In genomic region chr1:119140177-119141019, GRCh38 we compare ENCODE assay signal across 1 cellular context.
A peak's percentile ranks its signal among the peaks of the same experiment; 100 is the strongest.
TF ChIP-seq lines count a peak whose summit lies in the region.

Gene WARS2 (minus strand): TSS chr1:119140653. CDS start chr1:119140644, 9 bp downstream.

TF ChIP-seq in K562, 482 proteins besides CTCF, POLR2A, EP300 and RAD21 (continued from another document and continues in another):
- no peak for TF ChIP-seq ZNF280A (IDR thresholded peaks at IDR 0.05; ENCODE audit: low read depth, partially characterized antibody)
- TF ChIP-seq XRCC3 (IDR thresholded peaks at IDR 0.05), result no peak
- TF ChIP-seq ZNF407 (IDR thresholded peaks at IDR 0.05; ENCODE audit: low read depth), result no peak
- no peak for TF ChIP-seq USF2 (CRISPR knock-in tag; IDR thresholded peaks at IDR 0.05)
- TF ChIP-seq GTF2A2 (tag; IDR thresholded peaks at IDR 0.05), result no peak
- no peak for TF ChIP-seq MIER1 (IDR thresholded peaks at IDR 0.05; ENCODE audit: low read depth)
- no peak; the same call in 1 of the 2 replicates for TF ChIP-seq NCOR1 (IDR thresholded peaks at IDR 0.05)
- no peak for TF ChIP-seq XRCC5 (IDR thresholded peaks at IDR 0.05; ENCODE audit: low read depth, low read length)
- TF ChIP-seq COPS2 (conservative IDR thresholded peaks at IDR 0.05), result no peak
- TF ChIP-seq HBP1 (CRISPR knock-in tag; IDR thresholded peaks at IDR 0.05), result peak; percentile 76; the same call in 1 of the 2 replicates
- peak; percentile 78 for TF ChIP-seq GTF2F1 (IDR thresholded peaks at IDR 0.05; ENCODE audit: low read depth, low read length)
- no peak for TF ChIP-seq ZNF586 (CRISPR knock-in tag; conservative IDR thresholded peaks at IDR 0.05)
- no peak for TF ChIP-seq BRF1 (IDR thresholded peaks at IDR 0.05; ENCODE audit: borderline replicate concordance, extremely low read depth, insufficient read length)
- TF ChIP-seq ELF4 (CRISPR knock-in tag; IDR thresholded peaks at IDR 0.05), result peak; percentile 82; the same call in 1 of the 2 replicates
- peak; percentile 88 for TF ChIP-seq SETDB1 (IDR thresholded peaks at IDR 0.05; ENCODE audit: low read length)
- no peak for TF ChIP-seq U2AF2 (optimal IDR thresholded peaks at IDR 0.05; ENCODE audit: low read depth, low read length)
- no peak for TF ChIP-seq EWSR1 (IDR thresholded peaks at IDR 0.05; ENCODE audit: borderline replicate concordance, low read depth, partially characterized antibody)
- peak; percentile 93 for TF ChIP-seq PHF20 (IDR thresholded peaks at IDR 0.05; ENCODE audit: partially characterized antibody)
- TF ChIP-seq ZBTB2 (IDR thresholded peaks at IDR 0.05), result peak; percentile 97
- TF ChIP-seq RNF2 (IDR thresholded peaks at IDR 0.05), result peak; percentile 43; the same call in 1 of the 2 replicates
- TF ChIP-seq STAT5A (IDR thresholded peaks at IDR 0.05; ENCODE audit: borderline replicate concordance, low read length), result no peak
- no peak for TF ChIP-seq ZNF140 (CRISPR knock-in tag; IDR thresholded peaks at IDR 0.05)
- TF ChIP-seq ZNF644 (tag; IDR thresholded peaks at IDR 0.05; ENCODE audit: low read depth), result 0 out of 2 replicates have a peak, but pooled peaks have one; percentile 78
- peak; percentile 25; the same call in 1 of the 2 replicates for TF ChIP-seq CREB5 (CRISPR knock-in tag; IDR thresholded peaks at IDR 0.05)
- TF ChIP-seq RFX5 (IDR thresholded peaks at IDR 0.05; ENCODE audit: low read depth, low read length), result peak; percentile 45; the same call in 1 of the 2 replicates
- no peak for TF ChIP-seq ZNF431 (CRISPR knock-in tag; IDR thresholded peaks at IDR 0.05)
- no peak for TF ChIP-seq SMARCB1 (IDR thresholded peaks at IDR 0.05; ENCODE audit: insufficient read length, low read depth)
- peak in 1 of 2 experiments; percentile 91; a peak in 2 of 4 replicates for TF ChIP-seq CSDE1 (IDR thresholded peaks at IDR 0.05)
- no peak for TF ChIP-seq ZNF740 (CRISPR knock-in tag; IDR thresholded peaks at IDR 0.05)
- TF ChIP-seq ZNF740 (tag; IDR thresholded peaks at IDR 0.05), result no peak
- peak; percentile 72 for TF ChIP-seq CGGBP1 (CRISPR knock-in tag; IDR thresholded peaks at IDR 0.05)
- no peak for TF ChIP-seq ZFPM2 (CRISPR knock-in tag; IDR thresholded peaks at IDR 0.05)
- no peak for TF ChIP-seq EZH2 (IDR thresholded peaks at IDR 0.05; ENCODE audit: borderline replicate concordance, low read depth, low read length)
- peak; percentile 3 to 47; a peak in 3 of 4 replicates for TF ChIP-seq RCOR1 (IDR thresholded peaks at IDR 0.05; ENCODE audit: borderline replicate concordance in 1 of 2, low read depth in 2 of 2, low read length in 2 of 2)
- peak; percentile 43; the same call in 1 of the 2 replicates for TF ChIP-seq NFE2 (IDR thresholded peaks at IDR 0.05; ENCODE audit: low read depth)
- TF ChIP-seq RERE (CRISPR knock-in tag; IDR thresholded peaks at IDR 0.05; ENCODE audit: borderline replicate concordance), result no peak
- peak; percentile 70 for TF ChIP-seq CCNT2 (IDR thresholded peaks at IDR 0.05; ENCODE audit: borderline replicate concordance, extremely low read depth, insufficient read length, low read depth, low read length)
